In genomic region chr2:175396696-175397095, GRCh38 we compare ENCODE assay signal across 20 cellular contexts.
"Had no signal": no experiment of that assay in that cellular context is flagged by ENCODE, and none has a peak within 500 bp of the region (broad histone marks: within the 10 kb centered on the region; RNA-seq: fewer than 3 reads in every experiment).

No MANE protein-coding gene starts in this region.

- H3K4me3 ChIP-seq: cardiac muscle cell, MG63 had no signal

- H3K9me3 ChIP-seq: MG63 had no signal

- H3K36me3 ChIP-seq: brain microvascular endothelial cell, cardiac muscle cell, MG63 had no signal

- H3K27ac ChIP-seq: brain microvascular endothelial cell, cardiac muscle cell had no signal

- H3K27me3 ChIP-seq: brain microvascular endothelial cell, cardiac muscle cell, MG63 had no signal

- DNase-seq: activated CD4-positive, alpha-beta T cell treated with anti-CD3 and anti-CD28 coated beads for 4 hours; activated CD8-positive, alpha-beta memory T cell treated with anti-CD3 and anti-CD28 coated beads, Interleukin-2, amount 50 U/mL, for 4 hours; activated CD8-positive, alpha-beta T cell treated with anti-CD3 and anti-CD28 coated beads for 36 hours; activated gamma-delta T cell treated with Interleukin-2 at 50 U/mL for 16 hours; activated naive CD4-positive, alpha-beta T cell treated with anti-CD3 and anti-CD28 coated beads, Interleukin-2, amount 10 ng/mL, durations not matched to agents 7 days and 5 days; activated naive CD8-positive, alpha-beta T cell treated with anti-CD3 and anti-CD28 coated beads for 36 hours; activated T-cell treated with anti-CD3 and anti-CD28 coated beads, Interleukin-2, amount 50 U/mL, for 72 hours; brain microvascular endothelial cell; cerebellar nuclear complex; MG63; MV-4-11; NCI-H1092 treated with DMSO at 0.1 percent for 48 hours; NCI-H1417 treated with DMSO at 0.1 percent for 48 hours; NCI-H1930; NCI-H2171; NCI-H345; NCI-H510A; NCI-H526 treated with DMSO at 0.1 percent for 48 hours; SIG-M5 had no signal
